Comparison of ENCODE assay signal across 17 cellular contexts in the genomic region with DNA sequence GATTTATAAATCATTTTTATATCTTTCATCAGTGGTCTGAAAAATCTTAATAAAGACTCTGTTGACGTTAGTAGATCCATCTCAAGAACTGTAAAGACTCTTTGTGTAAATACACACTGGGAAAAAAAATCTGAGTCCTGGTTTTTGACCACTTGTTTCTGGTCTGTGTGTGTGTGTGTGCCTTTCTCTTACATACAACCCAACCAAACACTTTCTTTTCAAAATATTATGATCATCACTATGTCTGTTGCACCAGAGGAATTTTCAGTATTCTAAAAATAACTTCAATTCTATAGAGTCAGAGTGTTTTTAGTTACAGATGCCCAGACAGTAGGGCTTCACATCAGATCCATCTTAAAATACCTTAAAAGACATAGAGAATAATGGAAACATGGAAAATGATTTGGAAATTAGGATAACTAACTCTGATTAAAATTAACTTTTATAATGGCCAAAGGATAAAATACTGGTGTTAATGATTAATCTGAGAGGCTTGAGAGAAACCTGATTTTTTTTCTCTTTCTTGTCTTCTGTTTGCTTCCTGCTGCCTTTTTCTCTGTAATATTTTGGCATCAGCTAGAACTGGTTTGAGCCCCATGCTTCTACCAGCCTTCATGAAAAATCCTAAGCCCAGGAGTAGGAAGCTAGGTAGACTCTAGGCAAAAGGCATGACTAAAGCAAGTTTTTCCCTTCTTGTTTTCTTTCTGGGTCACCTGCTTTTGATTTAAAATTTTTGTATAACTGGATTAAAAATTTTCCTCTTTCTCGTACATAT.
DNase-seq lines count a peak whose midpoint lies in the region; ATAC-seq, FAIRE-seq and TF ChIP-seq lines count a peak whose summit lies in the region.
"Had no signal": no experiment of that assay in that cellular context is flagged by ENCODE, and none has a peak within 500 bp of the region (broad histone marks: within the 10 kb centered on the region; RNA-seq: fewer than 3 reads in every experiment).

No MANE protein-coding gene starts in this region.

- DNase-seq in HT-29 (ENCODE audit: low spot score) (peak; percentile 4), WTC11 (ENCODE audit: low spot score) (no peak), fibroblast of villous mesenchyme (ENCODE audit: low read depth) (peak; percentile 71), pancreas (no peak), ascending aorta (ENCODE audit: low spot score in 2 of 2) (no peak), mucosa of descending colon (no peak), NCI-H1694 treated with DMSO at 0.1 percent for 48 hours (lab: John Stamatoyannopoulos, UW) (no peak)
- DNase-seq: activated CD4-positive, alpha-beta T cell treated with anti-CD3 and anti-CD28 coated beads, Interleukin-2, amount 50 U/mL, for 1 hour; activated naive CD8-positive, alpha-beta T cell treated with anti-CD3 and anti-CD28 coated beads, Interleukin-2, amount 10 ng/mL, durations not matched to agents 7 days and 5 days; activated T-cell treated with anti-CD3 and anti-CD28 coated beads, Interleukin-2, amount 50 U/mL, for 1 hour; heart left ventricle; left cardiac atrium; NCI-H1694; psoas muscle had no signal

- H3K9me3 ChIP-seq in pancreas (no peaks in the 10 kb centered on the region), ascending aorta (no peaks in the 10 kb centered on the region), mucosa of descending colon (no peaks in the 10 kb centered on the region)
- H3K9me3 ChIP-seq: BLaER1, heart left ventricle had no signal

- POLR2A ChIA-PET in WTC11 (lab: Charles Lee): no interaction called here

- peaks cover 0 to 12% (median 11%) of the 10 kb centered on the region in 3 donors for H3K4me1 ChIP-seq in pancreas
- no peaks in the 10 kb centered on the region for H3K4me1 ChIP-seq in ascending aorta
- H3K4me1 ChIP-seq in mucosa of descending colon (ENCODE audit: low read depth): no peaks in the 10 kb centered on the region
- H3K4me1 ChIP-seq: psoas muscle had no signal

- intact Hi-C loops in pancreas (cut with DNase I) (no loop called here), ascending aorta (cut with DNase I) (loop anchor here (10.0 kb wide), 1 partner anchor 245 kb away; the partner anchor contains the start of gene TMSB4X), mucosa of descending colon (cut with DNase I, micrococcal nuclease) (no loop called here)

- H3K36me3 Mint-ChIP-seq in WTC11: no peaks in the 10 kb centered on the region
- H3K36me3 Mint-ChIP-seq: activated naive CD8-positive, alpha-beta T cell treated with anti-CD3 and anti-CD28 coated beads, Interleukin-2, amount 10 ng/mL, durations not matched to agents 7 days and 5 days had no signal

- no peak overlapping the region for H3K4me3 Mint-ChIP-seq in WTC11
- H3K4me3 Mint-ChIP-seq: activated naive CD8-positive, alpha-beta T cell treated with anti-CD3 and anti-CD28 coated beads, Interleukin-2, amount 10 ng/mL, durations not matched to agents 7 days and 5 days had no signal

- peak overlapping the region in 2 of 4 donors; percentile 24 to 63 for H3K27ac ChIP-seq in pancreas
- no peak overlapping the region for H3K27ac ChIP-seq in ascending aorta
- H3K27ac ChIP-seq: BLaER1, heart left ventricle, psoas muscle, SK-N-MC had no signal

- CTCF ChIA-PET in WTC11 (lab: Charles Lee): no interaction called here

- FAIRE-seq in pancreas (lab: Jason Lieb, UNC): no peak

- H3K9me3 Mint-ChIP-seq in WTC11: peaks cover 1% of the 10 kb centered on the region; the same call in 1 of the 2 replicates

- H3K4me3 ChIP-seq in fibroblast of villous mesenchyme (ENCODE audit: low read depth, low read length) (no peak overlapping the region), pancreas (no peak overlapping the region), ascending aorta (no peak overlapping the region), mucosa of descending colon (no peak overlapping the region)
- H3K4me3 ChIP-seq: BLaER1, heart left ventricle, psoas muscle, SK-N-MC had no signal

- TF ChIP-seq CTCF in WTC11 (IDR thresholded peaks at IDR 0.05) (no peak), fibroblast of villous mesenchyme (IDR thresholded peaks at IDR 0.05; ENCODE audit: insufficient read depth, low read depth, low read length) (no peak), pancreas (IDR thresholded peaks at IDR 0.05) (no peak), ascending aorta (IDR thresholded peaks at IDR 0.05) (no peak), mucosa of descending colon (IDR thresholded peaks at IDR 0.05) (no peak)

- 20% methylated on average over 2 of the region's 2 CpGs for WGBS in pancreas, 2 donors

- no peaks in the 10 kb centered on the region for H3K27me3 ChIP-seq in pancreas
- no peaks in the 10 kb centered on the region for H3K27me3 ChIP-seq in ascending aorta
- H3K27me3 ChIP-seq: heart left ventricle had no signal

- no peaks in the 10 kb centered on the region for H3K27me3 Mint-ChIP-seq in WTC11 (ENCODE audit: low read depth)
- H3K27me3 Mint-ChIP-seq: activated naive CD8-positive, alpha-beta T cell treated with anti-CD3 and anti-CD28 coated beads, Interleukin-2, amount 10 ng/mL, durations not matched to agents 7 days and 5 days had no signal

- peak overlapping the region; percentile 96 for H3K27ac Mint-ChIP-seq in WTC11
- H3K27ac Mint-ChIP-seq: activated naive CD8-positive, alpha-beta T cell treated with anti-CD3 and anti-CD28 coated beads, Interleukin-2, amount 10 ng/mL, durations not matched to agents 7 days and 5 days had no signal

- ATAC-seq in WTC11 (no peak), pancreas (peak in 3 of 4 donors; percentile 53 to 60 (median 58)), mucosa of descending colon (no peak), HG02852 (IDR thresholded peaks at IDR 0.05; ENCODE audit: unreplicated experiment) (no peak)
- ATAC-seq: heart left ventricle, left cardiac atrium, psoas muscle had no signal

- H3K4me1 Mint-ChIP-seq in WTC11: peaks cover 54% of the 10 kb centered on the region
- H3K4me1 Mint-ChIP-seq: activated naive CD8-positive, alpha-beta T cell treated with anti-CD3 and anti-CD28 coated beads, Interleukin-2, amount 10 ng/mL, durations not matched to agents 7 days and 5 days had no signal

- no peaks in the 10 kb centered on the region for H3K36me3 ChIP-seq in pancreas
- H3K36me3 ChIP-seq in ascending aorta: no peaks in the 10 kb centered on the region
- H3K36me3 ChIP-seq in mucosa of descending colon (ENCODE audit: low read depth): no peaks in the 10 kb centered on the region
- H3K36me3 ChIP-seq: BLaER1, heart left ventricle had no signal

TF ChIP-seq in WTC11, 78 proteins besides CTCF, POLR2A, EP300 and RAD21 (continues in another document):
- no peak for TF ChIP-seq RORB (CRISPR knock-in tag; IDR thresholded peaks at IDR 0.05)
- TF ChIP-seq ZBTB21 (CRISPR knock-in tag; IDR thresholded peaks at IDR 0.05; ENCODE audit: borderline replicate concordance): no peak
- TF ChIP-seq, protein P1, sequence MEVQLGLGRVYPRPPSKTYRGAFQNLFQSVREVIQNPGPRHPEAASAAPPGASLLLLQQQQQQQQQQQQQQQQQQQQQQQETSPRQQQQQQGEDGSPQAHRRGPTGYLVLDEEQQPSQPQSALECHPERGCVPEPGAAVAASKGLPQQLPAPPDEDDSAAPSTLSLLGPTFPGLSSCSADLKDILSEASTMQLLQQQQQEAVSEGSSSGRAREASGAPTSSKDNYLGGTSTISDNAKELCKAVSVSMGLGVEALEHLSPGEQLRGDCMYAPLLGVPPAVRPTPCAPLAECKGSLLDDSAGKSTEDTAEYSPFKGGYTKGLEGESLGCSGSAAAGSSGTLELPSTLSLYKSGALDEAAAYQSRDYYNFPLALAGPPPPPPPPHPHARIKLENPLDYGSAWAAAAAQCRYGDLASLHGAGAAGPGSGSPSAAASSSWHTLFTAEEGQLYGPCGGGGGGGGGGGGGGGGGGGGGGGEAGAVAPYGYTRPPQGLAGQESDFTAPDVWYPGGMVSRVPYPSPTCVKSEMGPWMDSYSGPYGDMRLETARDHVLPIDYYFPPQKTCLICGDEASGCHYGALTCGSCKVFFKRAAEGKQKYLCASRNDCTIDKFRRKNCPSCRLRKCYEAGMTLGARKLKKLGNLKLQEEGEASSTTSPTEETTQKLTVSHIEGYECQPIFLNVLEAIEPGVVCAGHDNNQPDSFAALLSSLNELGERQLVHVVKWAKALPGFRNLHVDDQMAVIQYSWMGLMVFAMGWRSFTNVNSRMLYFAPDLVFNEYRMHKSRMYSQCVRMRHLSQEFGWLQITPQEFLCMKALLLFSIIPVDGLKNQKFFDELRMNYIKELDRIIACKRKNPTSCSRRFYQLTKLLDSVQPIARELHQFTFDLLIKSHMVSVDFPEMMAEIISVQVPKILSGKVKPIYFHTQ (CRISPR knock-in tag; IDR thresholded peaks at IDR 0.05): no peak
- no peak for TF ChIP-seq NFE2L1 (CRISPR knock-in tag; IDR thresholded peaks at IDR 0.05)
- no peak for TF ChIP-seq SMAD3 (CRISPR knock-in tag; IDR thresholded peaks at IDR 0.05; ENCODE audit: borderline replicate concordance)
- TF ChIP-seq NFYB (CRISPR knock-in tag; conservative IDR thresholded peaks at IDR 0.05; ENCODE audit: low read depth): no peak
- TF ChIP-seq, protein P2, sequence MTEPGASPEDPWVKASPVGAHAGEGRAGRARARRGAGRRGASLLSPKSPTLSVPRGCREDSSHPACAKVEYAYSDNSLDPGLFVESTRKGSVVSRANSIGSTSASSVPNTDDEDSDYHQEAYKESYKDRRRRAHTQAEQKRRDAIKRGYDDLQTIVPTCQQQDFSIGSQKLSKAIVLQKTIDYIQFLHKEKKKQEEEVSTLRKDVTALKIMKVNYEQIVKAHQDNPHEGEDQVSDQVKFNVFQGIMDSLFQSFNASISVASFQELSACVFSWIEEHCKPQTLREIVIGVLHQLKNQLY (CRISPR knock-in tag; IDR thresholded peaks at IDR 0.05): no peak
- TF ChIP-seq OVOL2 (CRISPR knock-in tag; IDR thresholded peaks at IDR 0.05; ENCODE audit: borderline replicate concordance): no peak
- no peak for TF ChIP-seq CBFB (CRISPR knock-in tag; IDR thresholded peaks at IDR 0.05; ENCODE audit: low read depth)
- TF ChIP-seq IRF1 (CRISPR knock-in tag; IDR thresholded peaks at IDR 0.05): no peak
- TF ChIP-seq SOX15 (CRISPR knock-in tag; IDR thresholded peaks at IDR 0.05): no peak

Comparison
In these comparisons a context has a peak if more than half of its experiments do, and no peak if none do; other contexts are left out.
1. DNase-seq: peak in HT-29 (single experiment) and fibroblast of villous mesenchyme (single experiment); none in WTC11 (single experiment), pancreas (0 of 6), ascending aorta (0 of 2), mucosa of descending colon (0 of 3) and NCI-H1694 treated with DMSO at 0.1 percent for 48 hours (single experiment).
2. ATAC-seq: peak in pancreas (3 of 4); none in WTC11 (single experiment), mucosa of descending colon (single experiment) and HG02852 (single experiment).